ENCODE assay signal across 12 cellular contexts in the genomic region with DNA sequence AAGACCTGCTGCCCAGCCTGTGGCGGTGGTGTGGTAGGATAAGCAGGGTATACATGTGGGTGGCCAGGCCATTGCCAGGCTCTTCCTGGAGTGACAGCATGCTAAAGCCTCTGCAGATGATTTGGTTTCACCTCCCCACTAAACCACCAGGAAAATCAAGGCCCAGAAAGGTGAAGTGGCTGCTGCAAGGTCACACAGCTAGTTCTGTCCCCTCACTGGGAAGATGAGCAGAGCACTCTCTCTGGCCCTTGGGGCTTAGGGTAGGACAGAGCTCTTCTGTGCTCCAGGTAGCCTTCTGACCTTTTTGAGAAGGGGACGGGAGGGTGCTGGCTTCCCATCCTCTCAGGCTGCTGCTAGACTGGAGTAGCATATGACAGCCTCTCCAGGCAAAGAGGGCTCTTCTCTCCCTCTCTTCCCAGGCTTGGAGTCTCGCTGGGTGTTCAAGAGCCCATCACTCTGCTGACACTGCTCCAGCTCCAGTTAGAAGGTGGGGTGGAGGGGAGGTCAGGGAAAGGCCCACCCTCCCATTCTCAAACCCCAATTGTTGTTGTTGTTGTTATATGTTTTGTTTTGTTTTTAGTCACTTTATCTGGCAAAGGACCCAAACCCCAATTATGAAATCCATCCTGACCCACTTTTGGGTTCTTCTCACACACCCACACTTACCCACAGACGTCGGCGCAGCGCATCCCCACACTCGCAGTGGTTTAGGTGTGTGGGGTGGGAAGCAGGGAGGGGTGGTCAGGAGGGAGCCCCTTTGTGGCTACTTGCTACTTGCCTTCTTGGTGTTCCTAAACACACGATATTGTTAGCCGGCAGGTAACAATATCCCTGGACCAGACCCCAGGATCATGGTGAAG. TPM values are rescaled to one million over a fixed set of nuclear protein-coding genes. Genes with fewer than 3 reads are reported as not detected.
DNase-seq lines count a peak whose midpoint lies in the region; ATAC-seq, FAIRE-seq and TF ChIP-seq lines count a peak whose summit lies in the region.
"Had no signal": no experiment of that assay in that cellular context is flagged by ENCODE, and none has a peak within 500 bp of the region (broad histone marks: within the 10 kb centered on the region; RNA-seq: fewer than 3 reads in every experiment).

No MANE protein-coding gene starts in this region.

- no peaks in the 10 kb centered on the region for H3K79me2 ChIP-seq in H1 (ENCODE audit: control insufficient read depth in 1 of 2, insufficient read depth in 2 of 2, low read length in 2 of 2)

- H2BK5ac ChIP-seq in H1 (ENCODE audit: low read depth, low read length): no peak overlapping the region

- no peaks in the 10 kb centered on the region for H3K9me3 Mint-ChIP-seq in activated CD8-positive, alpha-beta T cell treated with anti-CD3 and anti-CD28 coated beads, Interleukin-2, amount 10 ng/mL, durations not matched to agents 7 days and 5 days (ENCODE audit: insufficient read depth)
- no peaks in the 10 kb centered on the region for H3K9me3 Mint-ChIP-seq in stimulated activated naive CD8-positive, alpha-beta T cell treated with anti-CD3 and anti-CD28 coated beads, Interleukin-15, Interleukin-2, amounts not matched to agents 100 ng/mL and 50 ng/mL, for 24 hours

- TF ChIP-seq POLR2A in H1 (IDR thresholded peaks at IDR 0.05; ENCODE audit: control extremely low read depth in 1 of 2, low read depth in 2 of 2, low read length in 2 of 2): no peak

- H3K23ac ChIP-seq in H1 (ENCODE audit: insufficient read length): no peak overlapping the region

- H4K8ac ChIP-seq in H1 (ENCODE audit: extremely low read depth, insufficient read depth, low read length): no peak overlapping the region

- intact Hi-C loops in right cardiac atrium (cut with DNase I): no loop called here
- intact Hi-C loops in left cardiac atrium (cut with DNase I): no loop called here

- H3K14ac ChIP-seq in H1 (ENCODE audit: insufficient read length): no peak overlapping the region

- peak overlapping the region; percentile 87 for H3K4me3 Mint-ChIP-seq in activated CD8-positive, alpha-beta T cell treated with anti-CD3 and anti-CD28 coated beads, Interleukin-2, amount 10 ng/mL, durations not matched to agents 7 days and 5 days
- peak overlapping the region; percentile 98 for H3K4me3 Mint-ChIP-seq in stimulated activated naive CD8-positive, alpha-beta T cell treated with anti-CD3 and anti-CD28 coated beads, Interleukin-15, Interleukin-2, amounts not matched to agents 100 ng/mL and 50 ng/mL, for 24 hours

- H3K79me1 ChIP-seq in H1 (ENCODE audit: low read depth, low read length): no peaks in the 10 kb centered on the region

- no peaks in the 10 kb centered on the region for H3K4me1 ChIP-seq in right cardiac atrium (ENCODE audit: control insufficient read depth, insufficient read depth, low read length)
- H3K4me1 ChIP-seq in H1 (replicated peaks in 1 of 4; ENCODE audit: control insufficient read depth in 3 of 4, insufficient read depth in 4 of 4, low read length in 3 of 4): peaks cover 0 to 26% (median 10%) of the 10 kb centered on the region in 4 experiments; a peak in 5 of 7 replicates

- ATAC-seq in right cardiac atrium: no peak
- ATAC-seq in left cardiac atrium: no peak
- ATAC-seq in activated CD8-positive, alpha-beta T cell treated with anti-CD3 and anti-CD28 coated beads, Interleukin-2, amount 10 ng/mL, durations not matched to agents 7 days and 5 days: no peak
- ATAC-seq in HG02763 (IDR thresholded peaks at IDR 0.05; ENCODE audit: unreplicated experiment): no peak

- no peak overlapping the region for H3K4me2 ChIP-seq in H1 (ENCODE audit: insufficient read depth in 1 of 2, low read depth in 2 of 2, low read length in 2 of 2)
- H3K4me2 ChIP-seq: SK-N-SH had no signal

- no peak overlapping the region for H4K91ac ChIP-seq in H1 (replicated peaks; ENCODE audit: insufficient read length, low read length)

- no peak for TF ChIP-seq CTCF in H1 (IDR thresholded peaks at IDR 0.05; ENCODE audit: control extremely low read depth in 1 of 3, insufficient read depth in 1 of 3, low read depth in 1 of 3, low read length in 3 of 3)

- no peaks in the 10 kb centered on the region for H3K9me3 ChIP-seq in right cardiac atrium (ENCODE audit: control insufficient read depth, low read length)
- no peaks in the 10 kb centered on the region for H3K9me3 ChIP-seq in H1 (ENCODE audit: insufficient read depth in 2 of 2, low read depth in 1 of 2, low read length in 1 of 2)
- H3K9me3 ChIP-seq: SK-N-SH had no signal

- no peak for TF ChIP-seq EP300 in H1 (IDR thresholded peaks at IDR 0.05; ENCODE audit: borderline replicate concordance in 1 of 2, low read depth in 2 of 2, low read length in 2 of 2)

- no peak for TF ChIP-seq RAD21 in H1 (IDR thresholded peaks at IDR 0.05 in 1 of 2, conservative IDR thresholded peaks at IDR 0.05 in 1 of 2; ENCODE audit: low read depth in 2 of 2, low read length in 2 of 2)

- no peak for FAIRE-seq in H1 (lab: Jason Lieb, UNC)

- 94% methylated on average over 10 of the region's 10 CpGs for WGBS in right cardiac atrium
- WGBS in H1 (ENCODE audit: extremely low coverage in 1 of 2, insufficient coverage in 1 of 2, insufficient read length in 1 of 2, insufficient replicate concordance in 2 of 2, low coverage in 1 of 2, low lambda C conversion rate in 2 of 2, missing lambda C conversion rate in 1 of 2), 2 experiments: 92% methylated on average over 10 of the region's 10 CpGs; no CpG with 5 or more reads in 1 of the 2 experiments

- H4K20me1 ChIP-seq in H1 (replicated peaks in 1 of 2; ENCODE audit: control insufficient read depth in 1 of 2, insufficient read depth in 2 of 2, low read length in 2 of 2): no peaks in the 10 kb centered on the region

- no peak overlapping the region for H2AK5ac ChIP-seq in H1 (ENCODE audit: low read depth, low read length)

- H2BK20ac ChIP-seq in H1 (ENCODE audit: low read length): no peak overlapping the region

- peaks cover 65% of the 10 kb centered on the region for H3K36me3 Mint-ChIP-seq in activated CD8-positive, alpha-beta T cell treated with anti-CD3 and anti-CD28 coated beads, Interleukin-2, amount 10 ng/mL, durations not matched to agents 7 days and 5 days (ENCODE audit: low read depth)
- peaks cover 37% of the 10 kb centered on the region for H3K36me3 Mint-ChIP-seq in stimulated activated naive CD8-positive, alpha-beta T cell treated with anti-CD3 and anti-CD28 coated beads, Interleukin-15, Interleukin-2, amounts not matched to agents 100 ng/mL and 50 ng/mL, for 24 hours (ENCODE audit: low read depth)

- H3K36me3 ChIP-seq in H1 (ENCODE audit: control insufficient read depth in 2 of 4, insufficient read depth in 4 of 4, low read length in 3 of 4): no peaks in the 10 kb centered on the region; a peak in 2 of 8 replicates

- CTCF ChIA-PET in activated CD8-positive, alpha-beta T cell treated with anti-CD3 and anti-CD28 coated beads, Interleukin-2, amount 10 ng/mL, durations not matched to agents 7 days and 5 days (lab: Charles Lee): interaction anchor here (0.7 to 1.5 kb wide), 5 partner anchors 13 to 187 kb away, joined by 3 to 9 read pairs (median 3); no protein-coding TSS in a partner anchor
- CTCF ChIA-PET in H1 (lab: Charles Lee; ENCODE audit: partially characterized antibody): interaction anchor here (0.6 to 3.0 kb wide), 7 partner anchors 10 to 756 kb away, joined by 3 to 11 read pairs (median 3); no protein-coding TSS in a partner anchor

- peak overlapping the region; percentile 94 for H3K27ac Mint-ChIP-seq in activated CD8-positive, alpha-beta T cell treated with anti-CD3 and anti-CD28 coated beads, Interleukin-2, amount 10 ng/mL, durations not matched to agents 7 days and 5 days
- peak overlapping the region; percentile 84 for H3K27ac Mint-ChIP-seq in stimulated activated naive CD8-positive, alpha-beta T cell treated with anti-CD3 and anti-CD28 coated beads, Interleukin-15, Interleukin-2, amounts not matched to agents 100 ng/mL and 50 ng/mL, for 24 hours

- H3K27ac ChIP-seq in right cardiac atrium (ENCODE audit: low read length) (no peak overlapping the region), H1 (ENCODE audit: low read depth, low read length) (no peak overlapping the region)
- H3K27ac ChIP-seq: C4-2B had no signal

- H2BK15ac ChIP-seq in H1 (ENCODE audit: low read length): no peak overlapping the region

- no peak overlapping the region for H2BK120ac ChIP-seq in H1 (replicated peaks; ENCODE audit: low read depth, low read length)

- H3K4ac ChIP-seq in H1 (replicated peaks; ENCODE audit: insufficient read length, low read depth, low read length): no peak overlapping the region

- H2AFZ ChIP-seq in H1 (ENCODE audit: low read length): no peak overlapping the region

- H3K4me1 Mint-ChIP-seq in activated CD8-positive, alpha-beta T cell treated with anti-CD3 and anti-CD28 coated beads, Interleukin-2, amount 10 ng/mL, durations not matched to agents 7 days and 5 days (ENCODE audit: low read depth): peaks cover 82% of the 10 kb centered on the region
- H3K4me1 Mint-ChIP-seq in stimulated activated naive CD8-positive, alpha-beta T cell treated with anti-CD3 and anti-CD28 coated beads, Interleukin-15, Interleukin-2, amounts not matched to agents 100 ng/mL and 50 ng/mL, for 24 hours (ENCODE audit: low read depth): peaks cover 83% of the 10 kb centered on the region

- POLR2A ChIA-PET in activated CD8-positive, alpha-beta T cell treated with anti-CD3 and anti-CD28 coated beads, Interleukin-2, amount 10 ng/mL, durations not matched to agents 7 days and 5 days (lab: Charles Lee): interaction anchor here (0.5 to 3.0 kb wide), 3 partner anchors 24 to 137 kb away, joined by 3 to 15 read pairs (median 3); no protein-coding TSS in a partner anchor
- POLR2A ChIA-PET in H1 (lab: Charles Lee; ENCODE audit: partially characterized antibody): no interaction called here

- H3K4me3 ChIP-seq in right cardiac atrium (ENCODE audit: low read length) (no peak overlapping the region), H1 (ENCODE audit: extremely low read depth in 1 of 4, insufficient read depth in 2 of 4, low read depth in 3 of 4, low read length in 4 of 4) (no peak overlapping the region)

- H3K27me3 Mint-ChIP-seq in activated CD8-positive, alpha-beta T cell treated with anti-CD3 and anti-CD28 coated beads, Interleukin-2, amount 10 ng/mL, durations not matched to agents 7 days and 5 days (ENCODE audit: low read depth): no peaks in the 10 kb centered on the region
- no peaks in the 10 kb centered on the region for H3K27me3 Mint-ChIP-seq in stimulated activated naive CD8-positive, alpha-beta T cell treated with anti-CD3 and anti-CD28 coated beads, Interleukin-15, Interleukin-2, amounts not matched to agents 100 ng/mL and 50 ng/mL, for 24 hours

- no peak overlapping the region for H4K5ac ChIP-seq in H1 (ENCODE audit: insufficient read length, low read depth, low read length)

- no peak overlapping the region for H3K56ac ChIP-seq in H1 (replicated peaks; ENCODE audit: insufficient read length, low read depth, low read length)

- H3K23me2 ChIP-seq in H1 (ENCODE audit: low read depth, low read length): peaks cover 8% of the 10 kb centered on the region; the same call in 1 of the 2 replicates

- DNase-seq in right cardiac atrium (peak in 2 of 3 donors; percentile 4 to 23), left cardiac atrium (no peak), H1 (ENCODE audit: low read depth in 1 of 2, low spot score in 2 of 2) (no peak), D341Med (ENCODE audit: low spot score) (no peak), NCI-H2227 treated with DMSO at 0.1 percent for 48 hours (lab: John Stamatoyannopoulos, UW) (no peak)
- DNase-seq in activated CD8-positive, alpha-beta T cell treated with anti-CD3 and anti-CD28 coated beads, Interleukin-2, amount 10 ng/mL, durations not matched to agents 7 days and 5 days: peak; percentile 40
- DNase-seq: cerebellar nuclear complex, NCI-H1930, SK-N-SH had no signal

- H3K9ac ChIP-seq in H1 (replicated peaks in 1 of 4; ENCODE audit: extremely low read depth in 1 of 4, low read depth in 3 of 4, low read length in 3 of 4): no peak overlapping the region
- H3K9ac ChIP-seq: SK-N-SH had no signal

- no peak overlapping the region for H3K18ac ChIP-seq in H1 (ENCODE audit: extremely low read depth, low read length)

- H3K27me3 ChIP-seq in right cardiac atrium (ENCODE audit: control insufficient read depth, insufficient read depth) (no peaks in the 10 kb centered on the region), H1 (replicated peaks in 1 of 4; ENCODE audit: control insufficient read depth in 3 of 4, extremely low read depth in 1 of 4, insufficient read depth in 3 of 4, low read length in 3 of 4) (peaks cover 19 to 37% (median 36%) of the 10 kb centered on the region in 4 experiments)

- H2BK12ac ChIP-seq in H1 (ENCODE audit: low read depth, low read length): peak overlapping the region; percentile 27; the same call in 1 of the 2 replicates

RNA-seq across cellular contexts. Expression of a gene that starts 4.9 kb away (rescaled TPM):
- total RNA-seq in right cardiac atrium (10 to 100 TPM in 1 of 4 donors, 1 to 10 TPM in 3; 4.9 to 10.9 (median 6.9) TPM), left cardiac atrium (1 to 10 TPM; 8.1 to 9.8 TPM)
- polyA plus RNA-seq in right cardiac atrium (12.8 TPM), H1 (2011; rRNA removed) (1.5 and 2.6 TPM in 2 replicates)
- total RNA-seq in activated CD8-positive, alpha-beta T cell treated with anti-CD3 and anti-CD28 coated beads, Interleukin-2, amount 10 ng/mL, durations not matched to agents 7 days and 5 days: 100 to 1,000 TPM; 261 to 268 TPM
- 1.6 and 1.9 TPM in 2 replicates for total RNA-seq in H1 (2021; fragmentation: NEBNext Ultra II Directional; extraction: Animal tissue kit (Norgen Biotek cat#: 25700))
- polyA plus RNA-seq in H1 (2011; cell fraction: cytosol; rRNA removed): 2.2 TPM
- 2.9 TPM for polyA plus RNA-seq in H1 (2011; cell fraction: nucleus; rRNA removed)
- 0.66 to 1.3 TPM (median 0.98 TPM) in 4 replicates for polyA plus RNA-seq in H1 (2012, experiment 1 of 2)
- polyA plus RNA-seq in H1 (2012, experiment 2 of 2): 0.63 TPM
- polyA plus RNA-seq in H1 (2013, experiment 1 of 2): 2.2 TPM
- 2.1 TPM for polyA plus RNA-seq in H1 (2013, experiment 2 of 2)
- 1.1 TPM in 2 replicates for polyA minus RNA-seq in H1 (2011; rRNA and poly(A)+ RNA removed)
- polyA minus RNA-seq in H1 (2011; cell fraction: cytosol; rRNA and poly(A)+ RNA removed): 0.73 TPM
- 2.9 TPM for polyA minus RNA-seq in H1 (2011; cell fraction: nucleus; rRNA and poly(A)+ RNA removed)

Comparison
In these comparisons a context has a peak if more than half of its experiments do, and no peak if none do; other contexts are left out.
1. DNase-seq: peak in right cardiac atrium (2 of 3) and activated CD8-positive, alpha-beta T cell treated with anti-CD3 and anti-CD28 coated beads, Interleukin-2, amount 10 ng/mL, durations not matched to agents 7 days and 5 days (single experiment); none in left cardiac atrium (single experiment), H1 (0 of 2), D341Med (single experiment) and NCI-H2227 treated with DMSO at 0.1 percent for 48 hours (single experiment).
2. RNA of a gene that starts 4.9 kb away (total RNA-seq): 261 to 268 TPM in activated CD8-positive, alpha-beta T cell treated with anti-CD3 and anti-CD28 coated beads, Interleukin-2, amount 10 ng/mL, durations not matched to agents 7 days and 5 days; 8.1 to 9.8 TPM in left cardiac atrium, 4.9 to 10.9 TPM in right cardiac atrium and 1.6 to 1.9 TPM in H1; every median in the first group is over 10 times any median in the second.